1 cellular context compared by ENCODE assay signal in the genomic region with DNA sequence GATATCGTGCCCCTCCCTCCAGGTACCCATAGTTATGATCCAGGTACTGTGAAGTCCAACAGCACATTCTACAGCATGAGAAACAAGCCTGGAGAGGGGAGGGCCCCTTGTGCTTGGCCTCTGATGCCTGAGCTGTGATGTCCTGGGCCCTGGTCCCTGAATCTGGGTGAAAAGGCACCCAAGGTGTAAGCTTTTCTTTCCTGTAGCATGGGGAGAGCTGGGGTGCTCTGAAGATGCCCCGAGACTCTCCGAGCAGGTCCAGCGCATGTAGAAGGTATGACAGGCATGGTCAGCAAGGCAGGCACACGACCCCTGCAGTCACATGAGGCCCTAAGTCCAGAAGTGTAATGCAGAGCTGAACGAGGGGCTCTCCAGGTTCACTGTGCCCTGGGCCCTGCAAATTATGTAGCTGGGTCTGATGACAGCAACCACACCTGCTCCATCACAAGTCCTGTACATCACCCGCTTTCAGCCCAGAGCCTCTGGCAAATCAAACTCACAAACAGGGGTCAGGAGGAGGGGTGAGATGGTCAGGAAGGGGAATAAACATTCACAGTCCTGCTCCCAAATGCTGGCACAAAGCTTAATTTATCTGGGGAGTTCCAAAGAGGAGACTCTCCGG.
TF ChIP-seq lines count a peak whose summit lies in the region.

No MANE protein-coding gene starts in this region.

TF ChIP-seq in IMR-90, 13 proteins besides CTCF, POLR2A, EP300 and RAD21:
- TF ChIP-seq MAZ (IDR thresholded peaks at IDR 0.05; ENCODE audit: borderline replicate concordance, low read depth, low read length) (no peak), RFX5 (IDR thresholded peaks at IDR 0.05; ENCODE audit: low read depth, low read length) (no peak), BHLHE40 (IDR thresholded peaks at IDR 0.05; ENCODE audit: low read depth, low read length) (no peak), CEBPB (IDR thresholded peaks at IDR 0.05; ENCODE audit: low read depth, low read length) (no peak), SMC3 (IDR thresholded peaks at IDR 0.05; ENCODE audit: low read depth, low read length) (no peak), NFE2L2 (IDR thresholded peaks at IDR 0.05; ENCODE audit: low read depth, low read length) (no peak), RCOR1 (IDR thresholded peaks at IDR 0.05; ENCODE audit: insufficient replicate concordance, low read length) (no peak), MXI1 (IDR thresholded peaks at IDR 0.05; ENCODE audit: borderline replicate concordance, low read depth, low read length) (no peak), CHD1 (IDR thresholded peaks at IDR 0.05; ENCODE audit: low read depth, low read length) (no peak), MAFK (IDR thresholded peaks at IDR 0.05; ENCODE audit: low read depth, low read length) (no peak), FOS (IDR thresholded peaks at IDR 0.05; ENCODE audit: low read depth, low read length) (no peak)
- TF ChIP-seq, protein P1, sequence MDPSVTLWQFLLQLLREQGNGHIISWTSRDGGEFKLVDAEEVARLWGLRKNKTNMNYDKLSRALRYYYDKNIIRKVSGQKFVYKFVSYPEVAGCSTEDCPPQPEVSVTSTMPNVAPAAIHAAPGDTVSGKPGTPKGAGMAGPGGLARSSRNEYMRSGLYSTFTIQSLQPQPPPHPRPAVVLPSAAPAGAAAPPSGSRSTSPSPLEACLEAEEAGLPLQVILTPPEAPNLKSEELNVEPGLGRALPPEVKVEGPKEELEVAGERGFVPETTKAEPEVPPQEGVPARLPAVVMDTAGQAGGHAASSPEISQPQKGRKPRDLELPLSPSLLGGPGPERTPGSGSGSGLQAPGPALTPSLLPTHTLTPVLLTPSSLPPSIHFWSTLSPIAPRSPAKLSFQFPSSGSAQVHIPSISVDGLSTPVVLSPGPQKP (IDR thresholded peaks at IDR 0.05; ENCODE audit: borderline replicate concordance, low read depth, low read length): no peak
- TF ChIP-seq, protein P2, sequence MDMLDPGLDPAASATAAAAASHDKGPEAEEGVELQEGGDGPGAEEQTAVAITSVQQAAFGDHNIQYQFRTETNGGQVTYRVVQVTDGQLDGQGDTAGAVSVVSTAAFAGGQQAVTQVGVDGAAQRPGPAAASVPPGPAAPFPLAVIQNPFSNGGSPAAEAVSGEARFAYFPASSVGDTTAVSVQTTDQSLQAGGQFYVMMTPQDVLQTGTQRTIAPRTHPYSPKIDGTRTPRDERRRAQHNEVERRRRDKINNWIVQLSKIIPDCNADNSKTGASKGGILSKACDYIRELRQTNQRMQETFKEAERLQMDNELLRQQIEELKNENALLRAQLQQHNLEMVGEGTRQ (IDR thresholded peaks at IDR 0.05; ENCODE audit: low read depth, low read length): no peak
